ENCODE assay signal across 8 cellular contexts in genomic region chr4:185209852-185210101, GRCh38. TPM values are rescaled to one million over a fixed set of nuclear protein-coding genes. Genes with fewer than 3 reads are reported as not detected.
DNase-seq lines count a peak whose midpoint lies in the region; ATAC-seq and TF ChIP-seq lines count a peak whose summit lies in the region.
"Not testable (repeated sequence)": the region's sequence is repeated elsewhere in the genome, so short reads cannot be mapped to it uniquely, and the experiment has no call there.

No MANE protein-coding gene starts in this region.

- H3K4me1 ChIP-seq in A673 (ENCODE audit: insufficient read depth, low read length, poor library complexity, severe bottlenecking), result peaks cover 14% of the 10 kb centered on the region
- H3K4me1 ChIP-seq in HEK293 (ENCODE audit: control insufficient read depth, insufficient read depth, low read length); endodermal cell (ENCODE audit: control insufficient read depth, insufficient read depth, low read length): not testable (repeated sequence)

- H3K4me3 Mint-ChIP-seq in endodermal cell, result peak overlapping the region; percentile 90

- H3K9ac ChIP-seq in endodermal cell (ENCODE audit: extremely low read depth, low read length, poor library complexity, severe bottlenecking), result peak overlapping the region; percentile 55

- not testable (repeated sequence) for H3K36me3 ChIP-seq in A673 (ENCODE audit: insufficient read depth, low read length, poor library complexity, severe bottlenecking); HEK293 (ENCODE audit: control insufficient read depth in 2 of 2, insufficient read depth in 1 of 2, low read length in 2 of 2); endodermal cell (ENCODE audit: control insufficient read depth, insufficient read depth, low read length)

- not testable (repeated sequence) for DNase-seq in A673 (ENCODE audit: low spot score); endodermal cell; left lobe of liver (ENCODE audit: low spot score); skeletal muscle cell (ENCODE audit: low read depth)

- peaks cover 35% of the 10 kb centered on the region for H3K4me1 Mint-ChIP-seq in endodermal cell

- H3K27ac ChIP-seq in A673 (ENCODE audit: low read depth, low read length, poor library complexity, severe bottlenecking), result peak overlapping the region; percentile 40
- peak overlapping the region; percentile 84; the same call in 1 of the 2 replicates for H3K27ac ChIP-seq in HEK293 (ENCODE audit: extremely low read depth, low read depth, low read length)
- H3K27ac ChIP-seq in VCaP, result peak overlapping the region; percentile 85
- not testable (repeated sequence) for H3K27ac ChIP-seq in endodermal cell (ENCODE audit: low read depth, low read length)

- H3K27me3 Mint-ChIP-seq in endodermal cell (ENCODE audit: insufficient read depth), result peaks cover 21% of the 10 kb centered on the region

- POLR2A ChIA-PET in A673 (lab: Charles Lee; ENCODE audit: low non-redundant PET); HEK293 (lab: Yijun Ruan, JAX): not testable (repeated sequence)

- peak overlapping the region; percentile 69 for H3K4me3 ChIP-seq in A673 (ENCODE audit: low read depth, low read length, poor library complexity, severe bottlenecking)
- peak overlapping the region; percentile 74 for H3K4me3 ChIP-seq in HEK293 (ENCODE audit: low read depth, low read length)
- H3K4me3 ChIP-seq in endodermal cell (ENCODE audit: low read length), result peak overlapping the region; percentile 86
- H3K4me3 ChIP-seq in skeletal muscle cell (ENCODE audit: low read depth, low read length), result peak overlapping the region; percentile 79

- not testable (repeated sequence) for H3K9me3 Mint-ChIP-seq in endodermal cell

- not testable (repeated sequence) for BruUV-seq in A673 (replicated peaks; lab: Mats Ljungman, UMichigan)

- WGBS in endodermal cell (ENCODE audit: insufficient coverage in 1 of 2, insufficient read length in 1 of 2), 2 experiments, result 0% methylated on average over 39 of the region's 39 CpGs; no CpG with 5 or more reads in 1 of the 2 experiments

- CTCF ChIA-PET in A673 (lab: Charles Lee) (interaction anchor here (1.0 kb wide), 1 partner anchor 26 kb away, joined by 3 read pairs; no protein-coding TSS in a partner anchor), HEK293 (lab: Yijun Ruan, JAX) (interaction anchor here (0.7 kb wide), 1 partner anchor 12 kb away, joined by 4 read pairs; no protein-coding TSS in a partner anchor)

- peaks cover 17% of the 10 kb centered on the region for H3K27me3 ChIP-seq in A673 (replicated peaks; ENCODE audit: insufficient read depth, low read depth, low read length, poor library complexity)
- not testable (repeated sequence) for H3K27me3 ChIP-seq in endodermal cell (ENCODE audit: control insufficient read depth, insufficient read depth, low read length, poor library complexity, severe bottlenecking)

- H3K36me3 Mint-ChIP-seq in endodermal cell (ENCODE audit: low read depth), result not testable (repeated sequence)

- H3K27ac Mint-ChIP-seq in endodermal cell, result not testable (repeated sequence)

- ATAC-seq in GM18909 (IDR thresholded peaks at IDR 0.05; ENCODE audit: poor library complexity, unreplicated experiment) (peak; percentile 15), HG03457 (IDR thresholded peaks at IDR 0.05; ENCODE audit: unreplicated experiment) (peak; percentile 10), left lobe of liver (peak; percentile 17)

- H3K9me3 ChIP-seq in A673 (ENCODE audit: low read depth, low read length, poor library complexity, severe bottlenecking); HEK293 (ENCODE audit: control insufficient read depth, insufficient read depth, low read depth, low read length); endodermal cell (ENCODE audit: control insufficient read depth, low read length): not testable (repeated sequence)

- intact Hi-C loops in A673 (cut with micrococcal nuclease; ENCODE audit: unreplicated experiment), result loop anchor here (2.0 to 5.0 kb wide), 2 partner anchors 171 to 188 kb away; partner anchors contain the start of genes ANKRD37 and LRP2BP

- TF ChIP-seq CTCF in A673 (conservative IDR thresholded peaks at IDR 0.05; ENCODE audit: low read depth, low read length); HEK293 (tag by site-specific recombination; IDR thresholded peaks at IDR 0.05); VCaP (conservative IDR thresholded peaks at IDR 0.05); endodermal cell (conservative IDR thresholded peaks at IDR 0.05): not testable (repeated sequence)

RNA-seq across cellular contexts. Expression of gene SNX25, which starts 0.4 kb away (rescaled TPM):
- total RNA-seq in A673 (2021) (3.5 and 5.8 TPM in 2 replicates), endodermal cell (10 to 100 TPM; 21.4 to 26.0 TPM), left lobe of liver (11.4 TPM)
- polyA plus RNA-seq in endodermal cell (2013, experiment 1 of 2), result 8.6 TPM
- 11.0 TPM for polyA plus RNA-seq in endodermal cell (2013, experiment 2 of 2)

RNA-seq across cellular contexts. Expression of gene CFAP97, which starts 6.0 kb away (rescaled TPM):
- total RNA-seq in A673 (2021) (28.9 and 35.1 TPM in 2 replicates), endodermal cell (10 to 100 TPM; 33.8 to 41.6 TPM), left lobe of liver (11.3 TPM)
- 25.9 TPM for polyA plus RNA-seq in endodermal cell (2013, experiment 1 of 2)
- 26.2 TPM for polyA plus RNA-seq in endodermal cell (2013, experiment 2 of 2)
